Comparison of ENCODE assay signal across 8 cellular contexts in genomic region chrX:136880003-136880451, GRCh38. TPM values are rescaled to one million over a fixed set of nuclear protein-coding genes. Genes with fewer than 3 reads are reported as not detected.
DNase-seq lines count a peak whose midpoint lies in the region; ATAC-seq and TF ChIP-seq lines count a peak whose summit lies in the region.

No MANE protein-coding gene starts in this region.

- peak overlapping the region; percentile 97 for H3K27ac Mint-ChIP-seq in activated T-cell treated with anti-CD3 and anti-CD28 coated beads, Interleukin-2, amount 50 U/mL, for 24 hours
- peak overlapping the region; percentile 97 to 100 (median 99) for H3K27ac Mint-ChIP-seq in nephron

- ATAC-seq in GM21515 (IDR thresholded peaks at IDR 0.05; ENCODE audit: unreplicated experiment) (peak; percentile 22), aorta (ENCODE audit: low FRiP score) (peak; percentile 60)

- peak overlapping the region; percentile 88 to 99 (median 98) for H3K27ac ChIP-seq in BLaER1 treated with 17β-estradiol and CSF1 and Interleukin-3, amounts not matched to agents 10 nM and 100 nM
- H3K27ac ChIP-seq in MM.1S (ENCODE audit: low read length) (peak overlapping the region; percentile 65; the same call in 1 of the 2 replicates), aorta (ENCODE audit: low read depth in 1 of 2, low read length in 2 of 2) (peak overlapping the region; percentile 7 to 99)

- 1 to 30% methylated on average over 32 of the region's 32 CpGs for WGBS in aorta, 2 donors

- TF ChIP-seq CTCF in MM.1S (IDR thresholded peaks at IDR 0.05; ENCODE audit: low read length) (no peak), nephron (IDR thresholded peaks at IDR 0.05; ENCODE audit: unreplicated experiment in 3 of 3) (no peak)

- H3K27me3 Mint-ChIP-seq in activated T-cell treated with anti-CD3 and anti-CD28 coated beads, Interleukin-2, amount 50 U/mL, for 24 hours: peaks cover 21% of the 10 kb centered on the region
- no peaks in the 10 kb centered on the region for H3K27me3 Mint-ChIP-seq in nephron (ENCODE audit: low read depth)

- peaks cover 17 to 50% (median 27%) of the 10 kb centered on the region in 10 experiments; a peak in 19 of 20 replicates for H3K4me1 ChIP-seq in BLaER1 treated with 17β-estradiol and CSF1 and Interleukin-3, amounts not matched to agents 10 nM and 100 nM
- H3K4me1 ChIP-seq in MM.1S (ENCODE audit: low read length) (no peaks in the 10 kb centered on the region), aorta (ENCODE audit: control insufficient read depth in 1 of 2, insufficient read depth in 2 of 2, low read length in 2 of 2) (no peaks in the 10 kb centered on the region)

- intact Hi-C loops in aorta (cut with DNase I): no loop called here

- no peaks in the 10 kb centered on the region for H3K9me3 Mint-ChIP-seq in activated T-cell treated with anti-CD3 and anti-CD28 coated beads, Interleukin-2, amount 50 U/mL, for 24 hours
- peaks cover 8% of the 10 kb centered on the region for H3K9me3 Mint-ChIP-seq in nephron

- peak overlapping the region; percentile 91 to 99 (median 98) for H3K9ac ChIP-seq in BLaER1 treated with 17β-estradiol and CSF1 and Interleukin-3, amounts not matched to agents 10 nM and 100 nM
- H3K9ac ChIP-seq in MM.1S (ENCODE audit: low read length): peak overlapping the region; percentile 94

- H3K4me2 ChIP-seq in BLaER1 treated with 17β-estradiol and CSF1 and Interleukin-3, amounts not matched to agents 10 nM and 100 nM: peak overlapping the region in 2 of 11 experiments; percentile 40 to 71; a peak in 2 of 22 replicates
- peak overlapping the region; percentile 65 for H3K4me2 ChIP-seq in MM.1S (ENCODE audit: low read depth, low read length)

- peak overlapping the region; percentile 60 to 80 (median 75) for H3K4me3 ChIP-seq in BLaER1 treated with 17β-estradiol and CSF1 and Interleukin-3, amounts not matched to agents 10 nM and 100 nM
- H3K4me3 ChIP-seq in MM.1S (ENCODE audit: low read length) (peak overlapping the region; percentile 79), aorta (ENCODE audit: low read length in 2 of 2) (peak overlapping the region; percentile 60 to 65)

- peaks cover 49% of the 10 kb centered on the region for H3K36me3 Mint-ChIP-seq in activated T-cell treated with anti-CD3 and anti-CD28 coated beads, Interleukin-2, amount 50 U/mL, for 24 hours (ENCODE audit: low read depth)
- H3K36me3 Mint-ChIP-seq in nephron (ENCODE audit: low read depth): peaks cover 39% of the 10 kb centered on the region

- peaks cover 43% of the 10 kb centered on the region for H3K79me2 ChIP-seq in MM.1S (ENCODE audit: low read length)

- no peaks in the 10 kb centered on the region for H3K9me2 ChIP-seq in MM.1S (replicated peaks; ENCODE audit: insufficient read depth, low read length)

- H3F3A ChIP-seq in MM.1S (ENCODE audit: insufficient read depth, low read length): 0 out of 2 replicates have a peak, but pooled peaks cover 3% of the 10 kb centered on the region

- peak overlapping the region; percentile 77 for H2AFZ ChIP-seq in MM.1S (ENCODE audit: low read length)

- H3K27me3 ChIP-seq in BLaER1 treated with 17β-estradiol and CSF1 and Interleukin-3, amounts not matched to agents 10 nM and 100 nM: peaks cover 11 to 83% (median 65%) of the 10 kb centered on the region in 11 experiments; a peak in 21 of 22 replicates
- H3K27me3 ChIP-seq in MM.1S (replicated peaks; ENCODE audit: insufficient read depth, low read length) (no peaks in the 10 kb centered on the region), aorta (ENCODE audit: control insufficient read depth in 1 of 2, insufficient read depth in 2 of 2, low read length in 1 of 2) (no peaks in the 10 kb centered on the region)

- H3K4me3 Mint-ChIP-seq in activated T-cell treated with anti-CD3 and anti-CD28 coated beads, Interleukin-2, amount 50 U/mL, for 24 hours: peak overlapping the region; percentile 93
- peak overlapping the region; percentile 94 to 98 (median 96) for H3K4me3 Mint-ChIP-seq in nephron

- peaks cover 6 to 49% (median 41%) of the 10 kb centered on the region in 11 experiments; a peak in 20 of 22 replicates for H4K20me1 ChIP-seq in BLaER1 treated with 17β-estradiol and CSF1 and Interleukin-3, amounts not matched to agents 10 nM and 100 nM
- H4K20me1 ChIP-seq in MM.1S (ENCODE audit: insufficient read depth, low read length): no peaks in the 10 kb centered on the region

- peaks cover 0 to 15% (median 7%) of the 10 kb centered on the region in 11 experiments; a peak in 8 of 22 replicates for H3K9me3 ChIP-seq in BLaER1 treated with 17β-estradiol and CSF1 and Interleukin-3, amounts not matched to agents 10 nM and 100 nM (replicated peaks in 1 of 11)
- H3K9me3 ChIP-seq in MM.1S (replicated peaks; ENCODE audit: insufficient read depth, low read length): no peaks in the 10 kb centered on the region
- no peaks in the 10 kb centered on the region for H3K9me3 ChIP-seq in aorta (ENCODE audit: control insufficient read depth, low read length)

- H3K36me3 ChIP-seq in BLaER1 treated with 17β-estradiol and CSF1 and Interleukin-3, amounts not matched to agents 10 nM and 100 nM: peaks cover 33 to 44% (median 40%) of the 10 kb centered on the region in 11 experiments
- H3K36me3 ChIP-seq in MM.1S (replicated peaks; ENCODE audit: insufficient read depth, low read length) (peaks cover 4% of the 10 kb centered on the region), aorta (ENCODE audit: control insufficient read depth in 1 of 2, insufficient read depth in 2 of 2, low read length in 1 of 2) (no peaks in the 10 kb centered on the region)

- H3K4me1 Mint-ChIP-seq in activated T-cell treated with anti-CD3 and anti-CD28 coated beads, Interleukin-2, amount 50 U/mL, for 24 hours (ENCODE audit: low read depth): peaks cover 27% of the 10 kb centered on the region
- H3K4me1 Mint-ChIP-seq in nephron: peaks cover 4% of the 10 kb centered on the region

- DNase-seq in MM.1S (peak; percentile 20), fibroblast of gingiva (ENCODE audit: low read depth) (peak; percentile 1), aorta (no peak), GM19240 (ENCODE audit: insufficient read length, low spot score) (no peak)
- DNase-seq in activated T-cell treated with anti-CD3 and anti-CD28 coated beads, Interleukin-2, amount 50 U/mL, for 24 hours: peak; percentile 71

RNA-seq across cellular contexts. Expression of gene RBMX, which starts 0.5 kb away (rescaled TPM):
- total RNA-seq in aorta: 100 to 1,000 TPM; 128 to 131 TPM
- 100 to 1,000 TPM in 1 of 2 donors, 10 to 100 TPM in 1; 88.0 to 131 TPM for polyA plus RNA-seq in aorta

Comparison
In these comparisons a context has a peak if more than half of its experiments do, and no peak if none do; other contexts are left out.
1. DNase-seq: peak in MM.1S (single experiment), activated T-cell treated with anti-CD3 and anti-CD28 coated beads, Interleukin-2, amount 50 U/mL, for 24 hours (single experiment) and fibroblast of gingiva (single experiment); none in aorta (0 of 2) and GM19240 (single experiment).
2. Peak in every context shown above with its lines, with median percentiles within 50 percentile points of each other: H3K27ac ChIP-seq and H3K4me3 ChIP-seq.